19 cellular contexts compared by ENCODE assay signal in genomic region chr4:88286897-88287296, GRCh38. TPM values are rescaled to one million over a fixed set of nuclear protein-coding genes. Genes with fewer than 3 reads are reported as not detected.
A peak's percentile ranks its signal among the peaks of the same experiment; 100 is the strongest.
DNase-seq lines count a peak whose midpoint lies in the region; ATAC-seq and TF ChIP-seq lines count a peak whose summit lies in the region.
"Had no signal": no experiment of that assay in that cellular context is flagged by ENCODE, and none has a peak within 500 bp of the region (broad histone marks: within the 10 kb centered on the region; RNA-seq: fewer than 3 reads in every experiment).

No MANE protein-coding gene starts in this region.

- CTCF ChIA-PET in Calu3 (lab: Charles Lee), result interaction anchor here (0.6 kb wide), 1 partner anchor 89 kb away, joined by 9 read pairs; no protein-coding TSS in a partner anchor

- H3K79me2 ChIP-seq in H9 (ENCODE audit: insufficient read depth, low read length), result no peaks in the 10 kb centered on the region

- H3K27me3 Mint-ChIP-seq in Calu3 (ENCODE audit: unreplicated experiment), result no peaks in the 10 kb centered on the region
- peaks cover 21% of the 10 kb centered on the region for H3K27me3 Mint-ChIP-seq in H9 (ENCODE audit: low read depth)
- H3K27me3 Mint-ChIP-seq: activated naive CD8-positive, alpha-beta T cell treated with anti-CD3 and anti-CD28 coated beads, Interleukin-2, amount 10 ng/mL, durations not matched to agents 7 days and 5 days; IgD-negative memory B cell had no signal

- H3K4me1 Mint-ChIP-seq in Calu3 (ENCODE audit: low read depth, unreplicated experiment) (peaks cover 17% of the 10 kb centered on the region), H9 (peaks cover 16 to 17% of the 10 kb centered on the region in 2 experiments)

- no peak overlapping the region for H3K23ac ChIP-seq in H9 (ENCODE audit: insufficient read length, low read depth, low read length)

- peaks cover 12% of the 10 kb centered on the region for H3K23me2 ChIP-seq in H9 (ENCODE audit: insufficient read length, low read depth, low read length, poor library complexity, severe bottlenecking)

- no peaks in the 10 kb centered on the region for H3K79me1 ChIP-seq in H9 (ENCODE audit: insufficient read depth, low read depth, low read length, poor library complexity, severe bottlenecking)

- H3K9ac ChIP-seq in H9 (ENCODE audit: extremely low read depth, insufficient read length, low read length), result no peak overlapping the region

- no peak overlapping the region for H2AFZ ChIP-seq in H9 (ENCODE audit: low read length)

- H3K9me3 ChIP-seq in ascending aorta (no peaks in the 10 kb centered on the region), H9 (ENCODE audit: control insufficient read depth, low read depth, low read length) (no peaks in the 10 kb centered on the region)

- H3K36me3 Mint-ChIP-seq in Calu3 (ENCODE audit: insufficient read depth, unreplicated experiment) (peaks cover 20% of the 10 kb centered on the region), H9 (ENCODE audit: insufficient read depth in 1 of 3, low read depth in 3 of 3) (no peaks in the 10 kb centered on the region)
- H3K36me3 Mint-ChIP-seq: IgD-negative memory B cell had no signal

- H3K4me3 Mint-ChIP-seq in Calu3 (ENCODE audit: low read depth, unreplicated experiment) (no peak overlapping the region), H9 (no peak overlapping the region)

- H2BK120ac ChIP-seq in H9 (ENCODE audit: low read depth, low read length, poor library complexity, severe bottlenecking), result no peak overlapping the region

- H3K27ac Mint-ChIP-seq in Calu3 (ENCODE audit: unreplicated experiment) (no peak overlapping the region), H9 (no peak overlapping the region)
- H3K27ac Mint-ChIP-seq: activated naive CD8-positive, alpha-beta T cell treated with anti-CD3 and anti-CD28 coated beads, Interleukin-2, amount 10 ng/mL, durations not matched to agents 7 days and 5 days had no signal

- H3K27ac ChIP-seq in ascending aorta (peak overlapping the region; percentile 87 to 98), H9 (ENCODE audit: insufficient read length, low read depth, low read length) (no peak overlapping the region)
- H3K27ac ChIP-seq: skin epidermis had no signal

- no peak overlapping the region for H2BK12ac ChIP-seq in H9 (ENCODE audit: insufficient read length, low read depth, low read length)

- H3T11ph ChIP-seq in H9 (ENCODE audit: low read length), result no peak overlapping the region

- H3K4me1 ChIP-seq in ascending aorta (peaks cover 5 to 23% of the 10 kb centered on the region in 2 donors), H9 (ENCODE audit: insufficient read depth, low read length) (no peaks in the 10 kb centered on the region)

- no peak overlapping the region for H4K91ac ChIP-seq in H9 (ENCODE audit: insufficient read length, low read depth, low read length)

- H2AK5ac ChIP-seq in H9 (ENCODE audit: insufficient read length, low read length), result no peak overlapping the region

- no peak overlapping the region for H3K14ac ChIP-seq in H9 (ENCODE audit: insufficient read depth, low read length)

- H3K4me2 ChIP-seq in H9 (ENCODE audit: insufficient read depth, insufficient read length, low read length), result no peak overlapping the region

- TF ChIP-seq CTCF in AG10803 (conservative IDR thresholded peaks at IDR 0.05; ENCODE audit: low read length) (no peak), ascending aorta (IDR thresholded peaks at IDR 0.05) (no peak), retinal pigment epithelial cell (conservative IDR thresholded peaks at IDR 0.05; ENCODE audit: low read depth, low read length) (no peak), Calu3 (IDR thresholded peaks at IDR 0.05; ENCODE audit: unreplicated experiment) (no peak), H9 (conservative IDR thresholded peaks at IDR 0.05) (no peak)

- no peak overlapping the region for H4K8ac ChIP-seq in H9 (replicated peaks; ENCODE audit: insufficient read length, low read depth, low read length)

- BruUV-seq in Calu3 (replicated peaks; lab: Mats Ljungman, UMichigan), result no TSS peak

- H2BK15ac ChIP-seq in H9 (ENCODE audit: low read depth, low read length), result no peak overlapping the region

- no peak overlapping the region for H2BK20ac ChIP-seq in H9 (ENCODE audit: low read depth, low read length, poor library complexity, severe bottlenecking)

- ATAC-seq in HG03097 (IDR thresholded peaks at IDR 0.05; ENCODE audit: low FRiP score, unreplicated experiment) (no peak), HG03442 (IDR thresholded peaks at IDR 0.05; ENCODE audit: unreplicated experiment) (no peak)

- no peaks in the 10 kb centered on the region for H3K27me3 ChIP-seq in ascending aorta
- H3K27me3 ChIP-seq in H9 (ENCODE audit: insufficient read depth, low read length), result no peaks in the 10 kb centered on the region; the same call in 1 of the 2 replicates

- H3K36me3 ChIP-seq in ascending aorta, result no peaks in the 10 kb centered on the region

- peak; percentile 31 for DNase-seq in AG10803 (ENCODE audit: low read depth)
- DNase-seq in ascending aorta (ENCODE audit: low spot score in 2 of 2), result no peak
- peak; percentile 54 for DNase-seq in fibroblast of peridontal ligament (ENCODE audit: extremely low read depth)
- peak; percentile 83 for DNase-seq in retinal pigment epithelial cell (ENCODE audit: low read depth)
- DNase-seq in Calu3, result no peak
- DNase-seq in H9, result no peak
- DNase-seq: ACHN; activated CD4-positive, alpha-beta T cell treated with anti-CD3 and anti-CD28 coated beads, Interleukin-2, amount 50 U/mL, for 1 hour; activated naive CD8-positive, alpha-beta T cell treated with anti-CD3 and anti-CD28 coated beads, Interleukin-2, amount 10 ng/mL, durations not matched to agents 7 days and 5 days; activated T-cell treated with anti-CD3 and anti-CD28 coated beads, Interleukin-2, amount 50 U/mL, for 48 hours; cortex of kidney; NCI-H1092; NCI-H2171 treated with DMSO at 0.1 percent for 48 hours; stimulated activated naive CD4-positive, alpha-beta T cell treated with Interleukin-2 at 50 U/mL for 16 hours; T-helper 9 cell had no signal

- no peaks in the 10 kb centered on the region for H4K20me1 ChIP-seq in H9 (ENCODE audit: control insufficient read depth, insufficient read depth, insufficient read length)

- no peak overlapping the region for H3K18ac ChIP-seq in H9 (ENCODE audit: insufficient read length, low read depth, low read length)

- intact Hi-C loops in ascending aorta (cut with DNase I) (loop anchor here (10.0 kb wide), 1 partner anchor 1352 kb away; the partner anchor contains the start of gene AFF1), Calu3 (cut with micrococcal nuclease; ENCODE audit: unreplicated experiment) (loop anchor here (10.0 kb wide), 1 partner anchor 88 kb away; the partner anchor contains the start of gene HERC6)

- H2BK5ac ChIP-seq in H9 (ENCODE audit: insufficient read length, low read length), result no peak overlapping the region

- no peak overlapping the region for H3K4ac ChIP-seq in H9 (ENCODE audit: low read depth, low read length)

- H3K4me3 ChIP-seq in AG10803 (ENCODE audit: low read length) (no peak overlapping the region), ascending aorta (no peak overlapping the region), retinal pigment epithelial cell (ENCODE audit: low read length) (no peak overlapping the region)
- H3K4me3 ChIP-seq: skin epidermis had no signal

- H3K56ac ChIP-seq in H9 (ENCODE audit: insufficient read length, low read depth, low read length), result no peak overlapping the region

- H3K9me3 Mint-ChIP-seq in Calu3 (ENCODE audit: low read depth, unreplicated experiment) (no peaks in the 10 kb centered on the region), H9 (no peaks in the 10 kb centered on the region)
- H3K9me3 Mint-ChIP-seq: activated naive CD8-positive, alpha-beta T cell treated with anti-CD3 and anti-CD28 coated beads, Interleukin-2, amount 10 ng/mL, durations not matched to agents 7 days and 5 days; IgD-negative memory B cell had no signal

- no peak overlapping the region for H4K5ac ChIP-seq in H9 (ENCODE audit: insufficient read length, low read depth, low read length)

RNA-seq across cellular contexts. Expression of gene PPM1K, which starts 2.5 kb away (rescaled TPM):
- total RNA-seq in ascending aorta (17.0 TPM), Calu3 (2022) (15.3 and 29.3 TPM in 2 replicates), H9 (2021) (10.2 and 10.4 TPM in 2 replicates)

Comparison
In these comparisons a context has a peak if more than half of its experiments do, and no peak if none do; other contexts are left out.
1. DNase-seq: peak in AG10803 (single experiment), fibroblast of peridontal ligament (single experiment) and retinal pigment epithelial cell (single experiment); none in ascending aorta (0 of 2), Calu3 (single experiment) and H9 (single experiment).